21 cellular contexts compared by ENCODE assay signal in the genomic region with DNA sequence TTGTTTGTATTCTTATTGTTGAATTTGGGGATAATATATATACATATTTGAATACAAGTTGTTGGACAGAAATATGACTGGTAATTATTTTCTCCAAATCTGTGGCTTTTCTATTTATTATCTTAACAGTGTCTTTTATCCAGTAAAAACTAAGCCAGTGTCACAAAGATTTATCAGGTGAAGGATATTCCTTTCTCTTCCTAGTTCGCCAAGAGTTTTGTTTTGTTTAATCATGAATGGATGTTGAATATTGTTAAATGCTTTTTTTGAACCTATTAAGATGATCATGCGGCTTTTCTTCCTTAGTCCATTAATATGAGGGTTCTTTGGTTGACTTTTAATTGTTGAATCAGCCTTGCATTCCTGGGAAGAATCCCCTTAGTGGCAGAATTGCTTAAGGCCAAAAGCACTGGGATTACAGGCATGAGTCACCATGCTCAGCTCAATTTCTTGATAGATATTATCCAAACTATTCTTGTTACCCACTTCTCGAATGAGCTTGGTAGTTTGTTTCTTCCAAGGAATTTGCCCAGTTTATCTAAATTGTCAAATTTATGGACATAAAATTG. TPM values are rescaled to one million over a fixed set of nuclear protein-coding genes. Genes with fewer than 3 reads are reported as not detected.
A peak's percentile ranks its signal among the peaks of the same experiment; 100 is the strongest.
DNase-seq lines count a peak whose midpoint lies in the region; ATAC-seq and TF ChIP-seq lines count a peak whose summit lies in the region.
"Had no signal": no experiment of that assay in that cellular context is flagged by ENCODE, and none has a peak within 500 bp of the region (broad histone marks: within the 10 kb centered on the region; RNA-seq: fewer than 3 reads in every experiment).

No MANE protein-coding gene starts in this region.

- no peaks in the 10 kb centered on the region for H3K79me1 ChIP-seq in H9 (ENCODE audit: insufficient read depth, low read depth, low read length, poor library complexity, severe bottlenecking)

- no peaks in the 10 kb centered on the region for H3K36me3 Mint-ChIP-seq in H9 (ENCODE audit: insufficient read depth in 1 of 3, low read depth in 3 of 3)
- H3K36me3 Mint-ChIP-seq: activated CD4-positive, alpha-beta memory T cell treated with anti-CD3 and anti-CD28 coated beads for 36 hours had no signal

- no peak overlapping the region for H3T11ph ChIP-seq in H9 (ENCODE audit: low read length)

- H3K56ac ChIP-seq in H9 (ENCODE audit: insufficient read length, low read depth, low read length), result no peak overlapping the region

- H4K8ac ChIP-seq in H9 (replicated peaks; ENCODE audit: insufficient read length, low read depth, low read length), result no peak overlapping the region

- no peaks in the 10 kb centered on the region for H3F3A ChIP-seq in GM23248 (ENCODE audit: insufficient read depth)

- H3K9ac ChIP-seq in GM23248 (no peak overlapping the region), H9 (ENCODE audit: extremely low read depth, insufficient read length, low read length) (no peak overlapping the region)

- H3K4me1 ChIP-seq in GM23248 (ENCODE audit: insufficient read depth) (peaks cover 10% of the 10 kb centered on the region; the same call in 1 of the 2 replicates), RWPE2 (ENCODE audit: insufficient read depth, poor library complexity, severe bottlenecking) (peaks cover 15% of the 10 kb centered on the region), H9 (ENCODE audit: insufficient read depth, low read length) (peaks cover 7% of the 10 kb centered on the region; the same call in 1 of the 2 replicates)
- H3K4me1 ChIP-seq: heart left ventricle, tibial nerve had no signal

- peaks cover 29 to 36% of the 10 kb centered on the region in 2 experiments for H3K4me1 Mint-ChIP-seq in H9
- H3K4me1 Mint-ChIP-seq: naive thymus-derived CD8-positive, alpha-beta T cell had no signal

- no peak overlapping the region for H3K23ac ChIP-seq in H9 (ENCODE audit: insufficient read length, low read depth, low read length)

- no peak overlapping the region for H4K5ac ChIP-seq in H9 (ENCODE audit: insufficient read length, low read depth, low read length)

- H3K14ac ChIP-seq in H9 (ENCODE audit: insufficient read depth, low read length), result no peak overlapping the region

- H2BK12ac ChIP-seq in H9 (ENCODE audit: insufficient read length, low read depth, low read length), result no peak overlapping the region

- in situ Hi-C loops in GM23248 (cut with MboI), result no loop called here

- WGBS in GM23248 (ENCODE audit: low coverage in 1 of 2, low lambda C conversion rate in 2 of 2, missing lambda C conversion rate in 2 of 2), 2 experiments, result 86 to 87% methylated on average over 3 of the region's 3 CpGs
- WGBS in H9 (ENCODE audit: extremely low coverage, insufficient read length, low lambda C conversion rate), result no CpG with 5 or more reads among the region's 3 CpGs

- H3K79me2 ChIP-seq in GM23248 (ENCODE audit: insufficient read depth) (no peaks in the 10 kb centered on the region), H9 (ENCODE audit: insufficient read depth, low read length) (no peaks in the 10 kb centered on the region)

- H3K9me3 ChIP-seq in GM23248 (ENCODE audit: low read depth), result no peaks in the 10 kb centered on the region
- no peaks in the 10 kb centered on the region for H3K9me3 ChIP-seq in RWPE2 (ENCODE audit: severe bottlenecking)
- no peaks in the 10 kb centered on the region for H3K9me3 ChIP-seq in H9 (ENCODE audit: control insufficient read depth, low read depth, low read length)
- H3K9me3 ChIP-seq: heart left ventricle, tibial nerve had no signal

- no peak for TF ChIP-seq CTCF in RWPE2 (IDR thresholded peaks at IDR 0.05; ENCODE audit: poor library complexity, severe bottlenecking)
- TF ChIP-seq CTCF in epithelial cell of proximal tubule (conservative IDR thresholded peaks at IDR 0.05; ENCODE audit: low read depth, low read length), result no peak
- no peak for TF ChIP-seq CTCF in H9 (conservative IDR thresholded peaks at IDR 0.05)

- H3K36me3 ChIP-seq in GM23248 (ENCODE audit: low read depth) (no peaks in the 10 kb centered on the region), RWPE2 (ENCODE audit: low read depth) (no peaks in the 10 kb centered on the region)
- H3K36me3 ChIP-seq: heart left ventricle, tibial nerve had no signal

- no peaks in the 10 kb centered on the region for H3K27me3 ChIP-seq in GM23248 (replicated peaks; ENCODE audit: insufficient read depth)
- no peaks in the 10 kb centered on the region for H3K27me3 ChIP-seq in RWPE2 (ENCODE audit: insufficient read depth, poor library complexity, severe bottlenecking)
- no peaks in the 10 kb centered on the region for H3K27me3 ChIP-seq in H9 (ENCODE audit: insufficient read depth, low read length)
- H3K27me3 ChIP-seq: tibial nerve had no signal

- H3K4ac ChIP-seq in H9 (ENCODE audit: low read depth, low read length), result no peak overlapping the region

- H2BK15ac ChIP-seq in H9 (ENCODE audit: low read depth, low read length), result no peak overlapping the region

- H2AK5ac ChIP-seq in H9 (ENCODE audit: insufficient read length, low read length), result no peak overlapping the region

- no peak overlapping the region for H2BK20ac ChIP-seq in H9 (ENCODE audit: low read depth, low read length, poor library complexity, severe bottlenecking)

- H3K27ac Mint-ChIP-seq in H9, result no peak overlapping the region
- H3K27ac Mint-ChIP-seq: activated CD4-positive, alpha-beta memory T cell treated with anti-CD3 and anti-CD28 coated beads for 36 hours; activated T-helper 1 cell treated with anti-CD3 and anti-CD28 coated beads, Interleukin-12 subunit alpha, Interleukin-12 subunit beta, Interleukin-2, Interleukin-4 antibody, amounts not matched to agents 30 ng/mL and 10 ng/mL and 1 ng/mL, durations not matched to agents 14 hours and 24 hours and 36 hours; naive thymus-derived CD8-positive, alpha-beta T cell had no signal

- H3K4me3 Mint-ChIP-seq in H9, result no peak overlapping the region
- H3K4me3 Mint-ChIP-seq: activated CD4-positive, alpha-beta memory T cell treated with anti-CD3 and anti-CD28 coated beads for 36 hours; activated T-helper 1 cell treated with anti-CD3 and anti-CD28 coated beads, Interleukin-12 subunit alpha, Interleukin-12 subunit beta, Interleukin-2, Interleukin-4 antibody, amounts not matched to agents 30 ng/mL and 10 ng/mL and 1 ng/mL, durations not matched to agents 14 hours and 24 hours and 36 hours; naive thymus-derived CD8-positive, alpha-beta T cell had no signal

- H2AFZ ChIP-seq in GM23248, result no peak overlapping the region
- no peak overlapping the region for H2AFZ ChIP-seq in H9 (ENCODE audit: low read length)

- no peak overlapping the region for H3K27ac ChIP-seq in GM23248
- no peak overlapping the region for H3K27ac ChIP-seq in RWPE2 (ENCODE audit: poor library complexity, severe bottlenecking)
- no peak overlapping the region for H3K27ac ChIP-seq in H9 (ENCODE audit: insufficient read length, low read depth, low read length)
- H3K27ac ChIP-seq: C4-2B, heart left ventricle, tibial nerve had no signal

- DNase-seq in GM23248 (peak; percentile 58), RWPE2 (ENCODE audit: low spot score) (no peak), epithelial cell of proximal tubule (ENCODE audit: low read depth) (peak; percentile 52), non-pigmented ciliary epithelial cell (ENCODE audit: low read depth) (peak; percentile 22), COR-L47 (lab: John Stamatoyannopoulos, UW) (no peak), H9 (no peak), activated gamma-delta T cell (lab: John Stamatoyannopoulos, UW) (no peak)
- DNase-seq: activated CD4-positive, alpha-beta memory T cell treated with anti-CD3 and anti-CD28 coated beads for 36 hours; aorta; DMS79 treated with DMSO at 0.1 percent for 48 hours; effector CD4-positive, alpha-beta T cell; heart left ventricle; left cardiac atrium; naive thymus-derived CD8-positive, alpha-beta T cell; NCI-H2171; stimulated activated CD4-positive, alpha-beta T cell treated with anti-CD3 and anti-CD28 coated beads, Interleukin-2, amount 100 ng/mL, for 48 hours had no signal

- H3K4me3 ChIP-seq in GM23248 (no peak overlapping the region), RWPE2 (ENCODE audit: severe bottlenecking) (no peak overlapping the region), epithelial cell of proximal tubule (ENCODE audit: low read depth, low read length) (no peak overlapping the region)
- H3K4me3 ChIP-seq: heart left ventricle, tibial nerve had no signal

- H3K9me3 Mint-ChIP-seq in H9, result peaks cover 0 to 4% of the 10 kb centered on the region in 2 experiments; a peak in 1 of 5 replicates
- H3K9me3 Mint-ChIP-seq: activated CD4-positive, alpha-beta memory T cell treated with anti-CD3 and anti-CD28 coated beads for 36 hours; activated T-helper 1 cell treated with anti-CD3 and anti-CD28 coated beads, Interleukin-12 subunit alpha, Interleukin-12 subunit beta, Interleukin-2, Interleukin-4 antibody, amounts not matched to agents 30 ng/mL and 10 ng/mL and 1 ng/mL, durations not matched to agents 14 hours and 24 hours and 36 hours had no signal

- H3K18ac ChIP-seq in H9 (ENCODE audit: insufficient read length, low read depth, low read length), result no peak overlapping the region

- ATAC-seq in RWPE2 (ENCODE audit: low read depth), result peak; percentile 82
- ATAC-seq in HG03520 (IDR thresholded peaks at IDR 0.05; ENCODE audit: unreplicated experiment), result no peak
- ATAC-seq: heart left ventricle; left cardiac atrium; naive thymus-derived CD8-positive, alpha-beta T cell had no signal

- H3K23me2 ChIP-seq in H9 (ENCODE audit: insufficient read length, low read depth, low read length, poor library complexity, severe bottlenecking), result no peaks in the 10 kb centered on the region

- H3K9me2 ChIP-seq in GM23248 (ENCODE audit: insufficient read depth), result no peaks in the 10 kb centered on the region

- H2BK5ac ChIP-seq in H9 (ENCODE audit: insufficient read length, low read length), result no peak overlapping the region

- no peak overlapping the region for H4K91ac ChIP-seq in H9 (ENCODE audit: insufficient read length, low read depth, low read length)

- H4K20me1 ChIP-seq in GM23248 (ENCODE audit: insufficient read depth) (no peaks in the 10 kb centered on the region), H9 (ENCODE audit: control insufficient read depth, insufficient read depth, insufficient read length) (no peaks in the 10 kb centered on the region)

- no peak overlapping the region for H2BK120ac ChIP-seq in H9 (ENCODE audit: low read depth, low read length, poor library complexity, severe bottlenecking)

- no peaks in the 10 kb centered on the region for H3K27me3 Mint-ChIP-seq in H9 (ENCODE audit: low read depth)

- H3K4me2 ChIP-seq in GM23248 (ENCODE audit: unreplicated experiment), result no peak overlapping the region
- no peak overlapping the region for H3K4me2 ChIP-seq in H9 (ENCODE audit: insufficient read depth, insufficient read length, low read length)

RNA-seq across cellular contexts. Expression of a gene that starts 53.3 kb away (rescaled TPM):
- 0.22 TPM in 1 of 2 replicates, not detected in the other for total RNA-seq in GM23248 (2014; rRNA removed; shearing (Covaris generic))
- polyA plus RNA-seq in GM23248 (2016; fragmentation: Nextera tagmentation; extraction: Ambion mirVana), result not detected in 2 replicates
- total RNA-seq in epithelial cell of proximal tubule (not detected in 2 replicates), H9 (2021) (not detected in 2 replicates)
- total RNA-seq: activated CD4-positive, alpha-beta memory T cell treated with anti-CD3 and anti-CD28 coated beads for 36 hours; activated T-helper 1 cell treated with anti-CD3 and anti-CD28 coated beads, Interleukin-12 subunit alpha, Interleukin-12 subunit beta, Interleukin-2, Interleukin-4 antibody, amounts not matched to agents 30 ng/mL and 10 ng/mL and 1 ng/mL, durations not matched to agents 14 hours and 24 hours and 36 hours; heart left ventricle; naive thymus-derived CD8-positive, alpha-beta T cell; pulmonary artery endothelial cell; tibial nerve had no signal
- polyA plus RNA-seq: aorta; heart left ventricle; naive thymus-derived CD8-positive, alpha-beta T cell had no signal

Comparison
In these comparisons a context has a peak if more than half of its experiments do, and no peak if none do; other contexts are left out.
1. DNase-seq: peak in GM23248 (single experiment), epithelial cell of proximal tubule (single experiment) and non-pigmented ciliary epithelial cell (single experiment); none in RWPE2 (single experiment), COR-L47 (single experiment), H9 (single experiment) and activated gamma-delta T cell (single experiment).